1 cellular context compared by ENCODE assay signal in genomic region chr16:46691720-46692119, GRCh38.
TF ChIP-seq lines count a peak whose summit lies in the region.

No MANE protein-coding gene starts in this region.

TF ChIP-seq in HEK293, 187 proteins besides CTCF, POLR2A, EP300 and RAD21 (continued from another document):
- TF ChIP-seq ZSCAN4 (tag by site-specific recombination; IDR thresholded peaks at IDR 0.05) (peak; percentile 89), ZFP3 (tag by site-specific recombination; IDR thresholded peaks at IDR 0.05; ENCODE audit: low read depth) (peak; percentile 47; the same call in 1 of the 2 replicates), ZNF23 (tag by site-specific recombination; IDR thresholded peaks at IDR 0.05; ENCODE audit: borderline replicate concordance) (no peak), ZFP69B (tag by site-specific recombination; IDR thresholded peaks at IDR 0.05) (no peak), ZBTB44 (tag by site-specific recombination; IDR thresholded peaks at IDR 0.05) (0 out of 2 replicates have a peak, but pooled peaks have one; percentile 12), ZNF596 (tag by site-specific recombination; IDR thresholded peaks at IDR 0.05) (0 out of 2 replicates have a peak, but pooled peaks have one; percentile 17), ZNF544 (tag by site-specific recombination; IDR thresholded peaks at IDR 0.05) (no peak), SP7 (tag by site-specific recombination; IDR thresholded peaks at IDR 0.05) (peak; percentile 54), ZNF623 (tag by site-specific recombination; IDR thresholded peaks at IDR 0.05) (no peak)
